In genomic region chr5:151051066-151051930, GRCh38 we compare ENCODE assay signal across 8 cellular contexts. TPM values are rescaled to one million over a fixed set of nuclear protein-coding genes. Genes with fewer than 3 reads are reported as not detected.
A peak's percentile ranks its signal among the peaks of the same experiment; 100 is the strongest.
DNase-seq lines count a peak whose midpoint lies in the region; ATAC-seq, FAIRE-seq and TF ChIP-seq lines count a peak whose summit lies in the region.

No MANE protein-coding gene starts in this region.

- H3K9ac ChIP-seq in H1 (replicated peaks in 1 of 4; ENCODE audit: extremely low read depth in 1 of 4, low read depth in 3 of 4, low read length in 3 of 4) = no peak overlapping the region

- H3K27ac ChIP-seq in 22Rv1 (no peak overlapping the region), H1 (ENCODE audit: low read depth, low read length) (no peak overlapping the region)

- H3K56ac ChIP-seq in H1 (replicated peaks; ENCODE audit: insufficient read length, low read depth, low read length) = no peak overlapping the region

- H3K4me3 ChIP-seq in H1 (ENCODE audit: extremely low read depth in 1 of 4, insufficient read depth in 2 of 4, low read depth in 3 of 4, low read length in 4 of 4) = no peak overlapping the region

- H3K79me1 ChIP-seq in H1 (ENCODE audit: low read depth, low read length) = no peaks in the 10 kb centered on the region

- TF ChIP-seq CTCF in 22Rv1 (IDR thresholded peaks at IDR 0.05) (peak; percentile 83), H1 (IDR thresholded peaks at IDR 0.05; ENCODE audit: control extremely low read depth in 1 of 3, insufficient read depth in 1 of 3, low read depth in 1 of 3, low read length in 3 of 3) (peak; percentile 90 to 99 (median 98))

- no peak for TF ChIP-seq EP300 in H1 (IDR thresholded peaks at IDR 0.05; ENCODE audit: borderline replicate concordance in 1 of 2, low read depth in 2 of 2, low read length in 2 of 2)

- H2BK120ac ChIP-seq in H1 (replicated peaks; ENCODE audit: low read depth, low read length) = no peak overlapping the region

- CTCF ChIA-PET in H1 (lab: Charles Lee; ENCODE audit: partially characterized antibody) = interaction anchor here (0.6 to 14.2 kb wide), 33 partner anchors 13 to 1000 kb away, joined by 3 to 777 read pairs (median 7); partner anchors contain the start of genes GPX3 and TNIP1

- no peak overlapping the region for H3K4ac ChIP-seq in H1 (replicated peaks; ENCODE audit: insufficient read length, low read depth, low read length)

- H2AK5ac ChIP-seq in H1 (ENCODE audit: low read depth, low read length) = no peak overlapping the region

- no peak overlapping the region for H3K14ac ChIP-seq in H1 (ENCODE audit: insufficient read length)

- no peaks in the 10 kb centered on the region for H3K79me2 ChIP-seq in H1 (ENCODE audit: control insufficient read depth in 1 of 2, insufficient read depth in 2 of 2, low read length in 2 of 2)

- 69% methylated on average over 6 of the region's 6 CpGs; no CpG with 5 or more reads in 1 of the 2 experiments for WGBS in H1 (ENCODE audit: extremely low coverage in 1 of 2, insufficient coverage in 1 of 2, insufficient read length in 1 of 2, insufficient replicate concordance in 2 of 2, low coverage in 1 of 2, low lambda C conversion rate in 2 of 2, missing lambda C conversion rate in 1 of 2), 2 experiments

- no peak overlapping the region for H3K23ac ChIP-seq in H1 (ENCODE audit: insufficient read length)

- no peaks in the 10 kb centered on the region for H3K4me1 ChIP-seq in H1 (replicated peaks in 1 of 4; ENCODE audit: control insufficient read depth in 3 of 4, insufficient read depth in 4 of 4, low read length in 3 of 4)

- no peak overlapping the region for H2BK12ac ChIP-seq in H1 (ENCODE audit: low read depth, low read length)

- H2AFZ ChIP-seq in H1 (ENCODE audit: low read length) = no peak overlapping the region

- H3K18ac ChIP-seq in H1 (ENCODE audit: extremely low read depth, low read length) = no peak overlapping the region

- peak; percentile 78 for ATAC-seq in GM18498 (IDR thresholded peaks at IDR 0.05; ENCODE audit: unreplicated experiment)
- ATAC-seq in HG02973 (IDR thresholded peaks at IDR 0.05; ENCODE audit: unreplicated experiment) = peak; percentile 34

- no peak overlapping the region for H2BK15ac ChIP-seq in H1 (ENCODE audit: low read length)

- no peak overlapping the region for H4K5ac ChIP-seq in H1 (ENCODE audit: insufficient read length, low read depth, low read length)

- peaks cover 0 to 3% (median under 1%) of the 10 kb centered on the region in 4 experiments; a peak in 2 of 8 replicates for H3K36me3 ChIP-seq in H1 (ENCODE audit: control insufficient read depth in 2 of 4, insufficient read depth in 4 of 4, low read length in 3 of 4)

- H4K8ac ChIP-seq in H1 (ENCODE audit: extremely low read depth, insufficient read depth, low read length) = no peak overlapping the region

- no peak overlapping the region for H3K4me2 ChIP-seq in H1 (ENCODE audit: insufficient read depth in 1 of 2, low read depth in 2 of 2, low read length in 2 of 2)

- no peak overlapping the region for H4K91ac ChIP-seq in H1 (replicated peaks; ENCODE audit: insufficient read length, low read length)

- no peaks in the 10 kb centered on the region for H3K23me2 ChIP-seq in H1 (ENCODE audit: low read depth, low read length)

- no peak overlapping the region for H2BK20ac ChIP-seq in H1 (ENCODE audit: low read length)

- peak; percentile 82 for FAIRE-seq in H1 (lab: Jason Lieb, UNC)

- H4K20me1 ChIP-seq in H1 (replicated peaks in 1 of 2; ENCODE audit: control insufficient read depth in 1 of 2, insufficient read depth in 2 of 2, low read length in 2 of 2) = peaks cover 3 to 8% of the 10 kb centered on the region in 2 experiments

- DNase-seq in NCI-H82 (lab: John Stamatoyannopoulos, UW) = peak; percentile 87
- DNase-seq in activated CD8-positive, alpha-beta memory T cell treated with anti-CD3 and anti-CD28 coated beads for 1 hour (ENCODE audit: extremely low read depth in 1 of 2, low read depth in 1 of 2) = peak; percentile 55 to 57
- DNase-seq in H1 (ENCODE audit: low read depth in 1 of 2, low spot score in 2 of 2) = peak; percentile 63 to 88
- DNase-seq in midbrain (lab: John Stamatoyannopoulos, UW) = peak; percentile 65
- peak; percentile 45 to 54 for DNase-seq in stimulated activated CD8-positive, alpha-beta memory T cell treated with anti-CD3 and anti-CD28 coated beads, Interleukin-4, amount 100 ng/mL, for 4 hours (ENCODE audit: low read depth in 2 of 2, low spot score in 1 of 2)

- no peak for TF ChIP-seq POLR2A in H1 (IDR thresholded peaks at IDR 0.05; ENCODE audit: control extremely low read depth in 1 of 2, low read depth in 2 of 2, low read length in 2 of 2)

- POLR2A ChIA-PET in H1 (lab: Charles Lee; ENCODE audit: partially characterized antibody) = interaction anchor here (1.4 to 2.3 kb wide), 2 partner anchors 39 to 65 kb away, joined by 3 to 11 read pairs; no protein-coding TSS in a partner anchor

- H2BK5ac ChIP-seq in H1 (ENCODE audit: low read depth, low read length) = no peak overlapping the region

- H3K9me3 ChIP-seq in H1 (ENCODE audit: insufficient read depth in 2 of 2, low read depth in 1 of 2, low read length in 1 of 2) = peaks cover 0 to 2% of the 10 kb centered on the region in 2 experiments; a peak in 1 of 4 replicates

- H3K27me3 ChIP-seq in H1 (replicated peaks in 1 of 4; ENCODE audit: control insufficient read depth in 3 of 4, extremely low read depth in 1 of 4, insufficient read depth in 3 of 4, low read length in 3 of 4) = no peaks in the 10 kb centered on the region

- TF ChIP-seq RAD21 in H1 (IDR thresholded peaks at IDR 0.05 in 1 of 2, conservative IDR thresholded peaks at IDR 0.05 in 1 of 2; ENCODE audit: low read depth in 2 of 2, low read length in 2 of 2) = peak; percentile 90 to 94

TF ChIP-seq in H1, 55 proteins besides CTCF, POLR2A, EP300 and RAD21:
- no peak for TF ChIP-seq HDAC2 (IDR thresholded peaks at IDR 0.05; ENCODE audit: borderline replicate concordance in 1 of 2, low read depth in 2 of 2, low read length in 2 of 2)
- TF ChIP-seq, protein P1, sequence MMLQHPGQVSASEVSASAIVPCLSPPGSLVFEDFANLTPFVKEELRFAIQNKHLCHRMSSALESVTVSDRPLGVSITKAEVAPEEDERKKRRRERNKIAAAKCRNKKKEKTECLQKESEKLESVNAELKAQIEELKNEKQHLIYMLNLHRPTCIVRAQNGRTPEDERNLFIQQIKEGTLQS (IDR thresholded peaks at IDR 0.05; ENCODE audit: insufficient read depth, low read depth, low read length) = peak; percentile 33; the same call in 1 of the 2 replicates
TF ChIP-seq in H1: peak in this region for 1.

RNA-seq across cellular contexts. Expression of gene TNIP1, which starts 29.5 kb away (rescaled TPM):
- total RNA-seq in H1 (2021; fragmentation: NEBNext Ultra II Directional; extraction: Animal tissue kit (Norgen Biotek cat#: 25700)) = 31.9 and 33.9 TPM in 2 replicates
- 14.2 and 19.2 TPM in 2 replicates for polyA plus RNA-seq in H1 (2011; rRNA removed)
- 23.3 TPM for polyA plus RNA-seq in H1 (2011; cell fraction: cytosol; rRNA removed)
- 28.8 TPM for polyA plus RNA-seq in H1 (2011; cell fraction: nucleus; rRNA removed)
- polyA plus RNA-seq in H1 (2012, experiment 1 of 2) = 23.3 to 34.6 TPM (median 31.3 TPM) in 4 replicates
- 28.0 TPM for polyA plus RNA-seq in H1 (2012, experiment 2 of 2)
- 15.3 TPM for polyA plus RNA-seq in H1 (2013, experiment 1 of 2)
- polyA plus RNA-seq in H1 (2013, experiment 2 of 2) = 15.4 TPM
- polyA minus RNA-seq in H1 (2011; rRNA and poly(A)+ RNA removed) = 18.7 and 25.1 TPM in 2 replicates
- 28.8 TPM for polyA minus RNA-seq in H1 (2011; cell fraction: cytosol; rRNA and poly(A)+ RNA removed)
- 28.5 TPM for polyA minus RNA-seq in H1 (2011; cell fraction: nucleus; rRNA and poly(A)+ RNA removed)

RNA-seq across cellular contexts. Expression of gene GPX3, which starts 30.9 kb away (rescaled TPM):
- 26.4 and 27.8 TPM in 2 replicates for total RNA-seq in H1 (2021; fragmentation: NEBNext Ultra II Directional; extraction: Animal tissue kit (Norgen Biotek cat#: 25700))
- polyA plus RNA-seq in H1 (2011; rRNA removed) = 61.8 and 77.9 TPM in 2 replicates
- polyA plus RNA-seq in H1 (2011; cell fraction: cytosol; rRNA removed) = 51.3 TPM
- polyA plus RNA-seq in H1 (2011; cell fraction: nucleus; rRNA removed) = 29.4 TPM
- polyA plus RNA-seq in H1 (2012, experiment 1 of 2) = 32.8 to 35.7 TPM (median 34.2 TPM) in 4 replicates
- 66.7 TPM for polyA plus RNA-seq in H1 (2012, experiment 2 of 2)
- polyA plus RNA-seq in H1 (2013, experiment 1 of 2) = 35.4 TPM
- 46.3 TPM for polyA plus RNA-seq in H1 (2013, experiment 2 of 2)
- 66.9 and 104 TPM in 2 replicates for polyA minus RNA-seq in H1 (2011; rRNA and poly(A)+ RNA removed)
- polyA minus RNA-seq in H1 (2011; cell fraction: cytosol; rRNA and poly(A)+ RNA removed) = 18.0 TPM
- polyA minus RNA-seq in H1 (2011; cell fraction: nucleus; rRNA and poly(A)+ RNA removed) = 23.6 TPM
